In genomic region chr5:134365604-134366003, GRCh38 we compare ENCODE assay signal across 1 cellular context.
TF ChIP-seq lines count a peak whose summit lies in the region.

No MANE protein-coding gene starts in this region.

TF ChIP-seq in HepG2, 621 proteins besides CTCF, POLR2A, EP300 and RAD21:
- no peak for TF ChIP-seq ZNF83 (CRISPR knock-in tag; IDR thresholded peaks at IDR 0.05; ENCODE audit: borderline replicate concordance)
- TF ChIP-seq CBX1 (IDR thresholded peaks at IDR 0.05; ENCODE audit: low read depth) = no peak
- TF ChIP-seq SUZ12 (IDR thresholded peaks at IDR 0.05; ENCODE audit: low read depth, low read length) = no peak
- TF ChIP-seq XBP1 (CRISPR knock-in tag; IDR thresholded peaks at IDR 0.05) = no peak
